Comparison of ENCODE assay signal across 30 cellular contexts in the genomic region with DNA sequence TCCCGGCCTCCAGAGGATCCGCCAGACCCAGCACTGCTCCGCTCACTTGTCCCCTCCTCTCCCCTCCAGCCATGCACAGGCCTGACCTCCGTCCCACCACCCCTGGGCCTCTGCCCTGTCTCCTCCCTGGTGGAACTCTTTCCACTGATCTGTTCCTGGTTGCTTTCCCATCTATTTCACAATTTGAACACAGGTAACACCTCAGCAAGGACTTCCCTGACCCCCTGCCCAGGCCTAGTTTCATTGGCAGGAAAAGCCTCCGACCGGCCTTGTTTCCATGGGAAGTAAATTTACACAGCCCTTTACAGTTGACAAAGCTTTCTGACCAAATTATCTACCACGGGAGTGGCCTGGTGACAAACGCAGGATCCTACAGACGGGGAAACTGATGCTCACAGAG. TPM values are rescaled to one million over a fixed set of nuclear protein-coding genes. Genes with fewer than 3 reads are reported as not detected.
DNase-seq lines count a peak whose midpoint lies in the region; ATAC-seq and TF ChIP-seq lines count a peak whose summit lies in the region.
"Had no signal": no experiment of that assay in that cellular context is flagged by ENCODE, and none has a peak within 500 bp of the region (broad histone marks: within the 10 kb centered on the region; RNA-seq: fewer than 3 reads in every experiment).

No MANE protein-coding gene starts in this region.

- H3K36me3 Mint-ChIP-seq in activated CD8-positive, alpha-beta T cell treated with anti-CD3 and anti-CD28 coated beads, Interleukin-2, amount 10 ng/mL, durations not matched to agents 7 days and 5 days (ENCODE audit: low read depth) = peaks cover 7% of the 10 kb centered on the region
- H3K36me3 Mint-ChIP-seq in activated CD8-positive, alpha-beta T cell treated with anti-CD3 and anti-CD28 coated beads for 36 hours (ENCODE audit: low read depth) = peaks cover 23% of the 10 kb centered on the region
- H3K36me3 Mint-ChIP-seq in activated T-helper 2 cell treated with anti-CD3 and anti-CD28 coated beads, Interferon-gamma antibody, Interleukin-2, Interleukin-4, amounts not matched to agents 10 μg/mL and 5 μg/mL and 100 μg/mL, durations not matched to agents 14 hours and 24 hours and 36 hours (ENCODE audit: low read depth) = peaks cover 37% of the 10 kb centered on the region
- H3K36me3 Mint-ChIP-seq in neural crest cell (ENCODE audit: low read depth) = peaks cover 4% of the 10 kb centered on the region

- no peaks in the 10 kb centered on the region for H3K9me3 Mint-ChIP-seq in activated CD8-positive, alpha-beta T cell treated with anti-CD3 and anti-CD28 coated beads, Interleukin-2, amount 10 ng/mL, durations not matched to agents 7 days and 5 days (ENCODE audit: insufficient read depth)
- no peaks in the 10 kb centered on the region for H3K9me3 Mint-ChIP-seq in activated CD8-positive, alpha-beta T cell treated with anti-CD3 and anti-CD28 coated beads for 36 hours
- no peaks in the 10 kb centered on the region for H3K9me3 Mint-ChIP-seq in activated T-helper 2 cell treated with anti-CD3 and anti-CD28 coated beads, Interferon-gamma antibody, Interleukin-2, Interleukin-4, amounts not matched to agents 10 μg/mL and 5 μg/mL and 100 μg/mL, durations not matched to agents 14 hours and 24 hours and 36 hours
- no peaks in the 10 kb centered on the region for H3K9me3 Mint-ChIP-seq in neural crest cell

- 0 out of 2 replicates have a peak overlapping the region, but pooled peaks have one; percentile 5 for H3K4me2 ChIP-seq in DOHH2 (ENCODE audit: low read length)
- H3K4me2 ChIP-seq: KMS-11 had no signal

- DNase-seq in activated CD8-positive, alpha-beta T cell treated with anti-CD3 and anti-CD28 coated beads, Interleukin-2, amount 10 ng/mL, durations not matched to agents 7 days and 5 days = no peak
- no peak for DNase-seq in activated CD8-positive, alpha-beta T cell treated with anti-CD3 and anti-CD28 coated beads for 36 hours
- DNase-seq in activated T-helper 2 cell treated with anti-CD3 and anti-CD28 coated beads, Interferon-gamma antibody, Interleukin-2, Interleukin-4, amounts not matched to agents 10 μg/mL and 5 μg/mL and 100 μg/mL, durations not matched to agents 14 hours and 24 hours and 36 hours (ENCODE audit: low spot score) = no peak
- DNase-seq in neural crest cell (ENCODE audit: low read depth, low spot score) (no peak), retina (no peak)
- DNase-seq: BE2C, Caco-2, DMS79, heart left ventricle, left cardiac atrium, mesendoderm, NCI-H1694, NCI-H526 treated with DMSO at 0.1 percent for 48 hours, nucleus accumbens had no signal

- no peaks in the 10 kb centered on the region for H3K27me3 Mint-ChIP-seq in activated CD8-positive, alpha-beta T cell treated with anti-CD3 and anti-CD28 coated beads, Interleukin-2, amount 10 ng/mL, durations not matched to agents 7 days and 5 days (ENCODE audit: low read depth)
- no peaks in the 10 kb centered on the region for H3K27me3 Mint-ChIP-seq in activated CD8-positive, alpha-beta T cell treated with anti-CD3 and anti-CD28 coated beads for 36 hours
- H3K27me3 Mint-ChIP-seq in activated T-helper 2 cell treated with anti-CD3 and anti-CD28 coated beads, Interferon-gamma antibody, Interleukin-2, Interleukin-4, amounts not matched to agents 10 μg/mL and 5 μg/mL and 100 μg/mL, durations not matched to agents 14 hours and 24 hours and 36 hours (ENCODE audit: low read depth) = no peaks in the 10 kb centered on the region
- no peaks in the 10 kb centered on the region for H3K27me3 Mint-ChIP-seq in neural crest cell (ENCODE audit: low read depth)

- peaks cover 7% of the 10 kb centered on the region; the same call in 1 of the 2 replicates for H4K20me1 ChIP-seq in DOHH2 (ENCODE audit: control insufficient read depth, insufficient read depth, low read depth, low read length)

- intact Hi-C loops in activated CD8-positive, alpha-beta T cell treated with anti-CD3 and anti-CD28 coated beads for 36 hours (cut with micrococcal nuclease) = no loop called here
- intact Hi-C loops in activated T-helper 2 cell treated with anti-CD3 and anti-CD28 coated beads, Interferon-gamma antibody, Interleukin-2, Interleukin-4, amounts not matched to agents 10 μg/mL and 5 μg/mL and 100 μg/mL, durations not matched to agents 14 hours and 24 hours and 36 hours (cut with micrococcal nuclease) = no loop called here

- CTCF ChIA-PET in activated CD8-positive, alpha-beta T cell treated with anti-CD3 and anti-CD28 coated beads, Interleukin-2, amount 10 ng/mL, durations not matched to agents 7 days and 5 days (lab: Charles Lee) = no interaction called here
- CTCF ChIA-PET in activated CD8-positive, alpha-beta T cell treated with anti-CD3 and anti-CD28 coated beads for 36 hours (lab: Charles Lee) = no interaction called here

- ATAC-seq in activated CD8-positive, alpha-beta T cell treated with anti-CD3 and anti-CD28 coated beads, Interleukin-2, amount 10 ng/mL, durations not matched to agents 7 days and 5 days = no peak
- ATAC-seq in activated CD8-positive, alpha-beta T cell treated with anti-CD3 and anti-CD28 coated beads for 36 hours = no peak
- ATAC-seq in gastroesophageal sphincter (no peak), GM19328 (IDR thresholded peaks at IDR 0.05; ENCODE audit: unreplicated experiment) (no peak)
- ATAC-seq: heart left ventricle, left cardiac atrium had no signal

- H3K4me3 ChIP-seq in DOHH2 (ENCODE audit: low read length) = no peak overlapping the region
- H3K4me3 ChIP-seq in gastroesophageal sphincter = no peak overlapping the region
- H3K4me3 ChIP-seq: suprapubic skin had no signal

- peaks cover 37% of the 10 kb centered on the region for H3K4me1 Mint-ChIP-seq in activated CD8-positive, alpha-beta T cell treated with anti-CD3 and anti-CD28 coated beads, Interleukin-2, amount 10 ng/mL, durations not matched to agents 7 days and 5 days (ENCODE audit: low read depth)
- H3K4me1 Mint-ChIP-seq in activated CD8-positive, alpha-beta T cell treated with anti-CD3 and anti-CD28 coated beads for 36 hours (ENCODE audit: low read depth) = peaks cover 42% of the 10 kb centered on the region
- peaks cover 42% of the 10 kb centered on the region for H3K4me1 Mint-ChIP-seq in activated T-helper 2 cell treated with anti-CD3 and anti-CD28 coated beads, Interferon-gamma antibody, Interleukin-2, Interleukin-4, amounts not matched to agents 10 μg/mL and 5 μg/mL and 100 μg/mL, durations not matched to agents 14 hours and 24 hours and 36 hours (ENCODE audit: low read depth)
- peaks cover 5% of the 10 kb centered on the region for H3K4me1 Mint-ChIP-seq in neural crest cell

- H3K4me3 Mint-ChIP-seq in activated CD8-positive, alpha-beta T cell treated with anti-CD3 and anti-CD28 coated beads, Interleukin-2, amount 10 ng/mL, durations not matched to agents 7 days and 5 days = no peak overlapping the region
- no peak overlapping the region for H3K4me3 Mint-ChIP-seq in activated CD8-positive, alpha-beta T cell treated with anti-CD3 and anti-CD28 coated beads for 36 hours
- H3K4me3 Mint-ChIP-seq in activated T-helper 2 cell treated with anti-CD3 and anti-CD28 coated beads, Interferon-gamma antibody, Interleukin-2, Interleukin-4, amounts not matched to agents 10 μg/mL and 5 μg/mL and 100 μg/mL, durations not matched to agents 14 hours and 24 hours and 36 hours (ENCODE audit: low read depth) = peak overlapping the region; percentile 17
- H3K4me3 Mint-ChIP-seq in neural crest cell = no peak overlapping the region

- H3K79me2 ChIP-seq in DOHH2 (ENCODE audit: control insufficient read depth, low read length) = peaks cover 96% of the 10 kb centered on the region

- H3K36me3 ChIP-seq in DOHH2 (ENCODE audit: control insufficient read depth, low read length) = peaks cover 96% of the 10 kb centered on the region
- H3K36me3 ChIP-seq in gastroesophageal sphincter = peaks cover 0 to 50% of the 10 kb centered on the region in 2 donors

- no peaks in the 10 kb centered on the region for H3K9me2 ChIP-seq in DOHH2 (replicated peaks; ENCODE audit: control insufficient read depth, low read length)

- no peak for TF ChIP-seq EP300 in gastroesophageal sphincter (IDR thresholded peaks at IDR 0.05)

- no peaks in the 10 kb centered on the region for H3K9me3 ChIP-seq in DOHH2 (ENCODE audit: control insufficient read depth, insufficient read depth, low read length)
- no peaks in the 10 kb centered on the region for H3K9me3 ChIP-seq in gastroesophageal sphincter
- H3K9me3 ChIP-seq: BE2C, Caco-2, heart left ventricle, suprapubic skin had no signal

- TF ChIP-seq CTCF in activated CD8-positive, alpha-beta T cell treated with anti-CD3 and anti-CD28 coated beads for 36 hours (IDR thresholded peaks at IDR 0.05) = no peak
- TF ChIP-seq CTCF in DOHH2 (IDR thresholded peaks at IDR 0.05; ENCODE audit: low read depth, low read length, poor library complexity, severe bottlenecking) (no peak), neural crest cell (conservative IDR thresholded peaks at IDR 0.05) (no peak), gastroesophageal sphincter (IDR thresholded peaks at IDR 0.05) (no peak)

- H3K27me3 ChIP-seq in DOHH2 (ENCODE audit: control insufficient read depth, low read length) (no peaks in the 10 kb centered on the region), gastroesophageal sphincter (no peaks in the 10 kb centered on the region)
- H3K27me3 ChIP-seq: BE2C, heart left ventricle, suprapubic skin had no signal

- no peak for TF ChIP-seq POLR2A in gastroesophageal sphincter (IDR thresholded peaks at IDR 0.05)

- peak overlapping the region; percentile 9 for H3K27ac Mint-ChIP-seq in activated CD8-positive, alpha-beta T cell treated with anti-CD3 and anti-CD28 coated beads, Interleukin-2, amount 10 ng/mL, durations not matched to agents 7 days and 5 days
- H3K27ac Mint-ChIP-seq in activated CD8-positive, alpha-beta T cell treated with anti-CD3 and anti-CD28 coated beads for 36 hours = no peak overlapping the region
- H3K27ac Mint-ChIP-seq in activated T-helper 2 cell treated with anti-CD3 and anti-CD28 coated beads, Interferon-gamma antibody, Interleukin-2, Interleukin-4, amounts not matched to agents 10 μg/mL and 5 μg/mL and 100 μg/mL, durations not matched to agents 14 hours and 24 hours and 36 hours = peak overlapping the region; percentile 65
- H3K27ac Mint-ChIP-seq in neural crest cell (ENCODE audit: unreplicated experiment) = peak overlapping the region; percentile 78

- WGBS in gastroesophageal sphincter (ENCODE audit: low coverage in 1 of 2), 2 donors = 94 to 100% methylated on average over 3 of the region's 9 CpGs

- H3F3A ChIP-seq in DOHH2 (ENCODE audit: control insufficient read depth, insufficient read depth) = peaks cover 30% of the 10 kb centered on the region

- H3K4me1 ChIP-seq in DOHH2 (ENCODE audit: control insufficient read depth, low read length) (peaks cover 87% of the 10 kb centered on the region), gastroesophageal sphincter (no peaks in the 10 kb centered on the region)
- H3K4me1 ChIP-seq: Caco-2 had no signal

- POLR2A ChIA-PET in activated CD8-positive, alpha-beta T cell treated with anti-CD3 and anti-CD28 coated beads, Interleukin-2, amount 10 ng/mL, durations not matched to agents 7 days and 5 days (lab: Charles Lee) = no interaction called here
- POLR2A ChIA-PET in activated CD8-positive, alpha-beta T cell treated with anti-CD3 and anti-CD28 coated beads for 36 hours (lab: Charles Lee) = interaction anchor here (0.8 kb wide), 1 partner anchor 14 kb away, joined by 3 read pairs; no protein-coding TSS in a partner anchor

- H3K27ac ChIP-seq in DOHH2 (ENCODE audit: low read depth, low read length) (peak overlapping the region; percentile 98; the same call in 1 of the 2 replicates), gastroesophageal sphincter (no peak overlapping the region)
- H3K27ac ChIP-seq: epithelial cell of prostate, KMS-11, suprapubic skin had no signal

RNA-seq across cellular contexts. Expression of gene QSOX2, which starts 14.8 kb away (rescaled TPM):
- total RNA-seq in activated CD8-positive, alpha-beta T cell treated with anti-CD3 and anti-CD28 coated beads, Interleukin-2, amount 10 ng/mL, durations not matched to agents 7 days and 5 days = 10 to 100 TPM; 11.4 to 12.6 TPM
- 10 to 100 TPM; 21.0 to 21.5 TPM for total RNA-seq in activated CD8-positive, alpha-beta T cell treated with anti-CD3 and anti-CD28 coated beads for 36 hours
- total RNA-seq in activated T-helper 2 cell treated with anti-CD3 and anti-CD28 coated beads, Interferon-gamma antibody, Interleukin-2, Interleukin-4, amounts not matched to agents 10 μg/mL and 5 μg/mL and 100 μg/mL, durations not matched to agents 14 hours and 24 hours and 36 hours = 24.9 and 25.4 TPM in 2 replicates
- total RNA-seq in neural crest cell (28.0 and 28.7 TPM in 2 replicates), gastroesophageal sphincter (1 to 10 TPM; 3.4 to 7.2 (median 5.2) TPM)

RNA-seq across cellular contexts. Expression of gene LHX3, which starts 25.8 kb away (rescaled TPM):
- total RNA-seq in activated CD8-positive, alpha-beta T cell treated with anti-CD3 and anti-CD28 coated beads, Interleukin-2, amount 10 ng/mL, durations not matched to agents 7 days and 5 days = under 1 TPM in 1 of 2 experiments, not detected in 1; 0.16 TPM
- total RNA-seq in activated CD8-positive, alpha-beta T cell treated with anti-CD3 and anti-CD28 coated beads for 36 hours = not detected
- not detected in 2 replicates for total RNA-seq in activated T-helper 2 cell treated with anti-CD3 and anti-CD28 coated beads, Interferon-gamma antibody, Interleukin-2, Interleukin-4, amounts not matched to agents 10 μg/mL and 5 μg/mL and 100 μg/mL, durations not matched to agents 14 hours and 24 hours and 36 hours
- total RNA-seq in neural crest cell (0.07 TPM in 1 of 2 replicates, not detected in the other), gastroesophageal sphincter (not detected)
- total RNA-seq: activated CD8-positive, alpha-beta memory T cell treated with anti-CD3 and anti-CD28 coated beads for 36 hours; dermis microvascular lymphatic vessel endothelial cell; H4; heart left ventricle; HT1080; left cardiac atrium; myocyte; pulmonary artery endothelial cell; SK-MEL-5; skeletal muscle tissue; T-helper 1 cell treated with Interleukin-12 subunit alpha and Interleukin-12 subunit beta and Interleukin-4 antibody, amounts not matched to agents 30 ng/mL and 1 ng/mL, for 36 hours; urinary bladder had no signal
